Comparison of ENCODE assay signal across 14 cellular contexts in the genomic region with DNA sequence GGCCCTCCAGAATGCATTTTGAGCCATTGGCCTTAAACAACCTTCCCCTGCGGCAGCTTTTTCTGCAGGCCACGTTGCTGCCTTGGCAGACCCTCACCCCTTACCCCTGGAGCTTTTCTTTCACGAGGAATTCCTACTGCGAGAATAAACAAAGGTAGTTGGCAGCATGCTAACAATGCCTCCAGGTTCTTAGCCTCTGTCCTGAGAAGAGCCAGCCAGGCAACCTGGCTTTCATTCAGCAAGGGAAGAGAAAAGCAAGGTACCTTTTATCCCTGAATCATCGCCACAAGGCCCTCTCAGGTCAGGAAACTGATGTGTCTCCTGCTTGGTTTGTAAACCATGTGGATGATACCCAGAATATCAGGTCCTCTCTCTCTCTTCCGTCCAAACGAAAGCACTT.
DNase-seq lines count a peak whose midpoint lies in the region; ATAC-seq and TF ChIP-seq lines count a peak whose summit lies in the region.
"Had no signal": no experiment of that assay in that cellular context is flagged by ENCODE, and none has a peak within 500 bp of the region (broad histone marks: within the 10 kb centered on the region; RNA-seq: fewer than 3 reads in every experiment).

No MANE protein-coding gene starts in this region.

- peak overlapping the region; percentile 74 for H3K27ac ChIP-seq in RWPE1
- no peak overlapping the region for H3K27ac ChIP-seq in naive thymus-derived CD4-positive, alpha-beta T cell (ENCODE audit: low read depth, low read length)
- H3K27ac ChIP-seq: KMS-11 had no signal

- intact Hi-C loops in naive thymus-derived CD4-positive, alpha-beta T cell (cut with micrococcal nuclease): no loop called here

- peak overlapping the region in 7 of 9 donors; percentile 5 to 63 (median 29) for H3K27ac Mint-ChIP-seq in naive thymus-derived CD4-positive, alpha-beta T cell
- no peak overlapping the region for H3K27ac Mint-ChIP-seq in nephron progenitor cell

- no peak overlapping the region for H3K4me3 Mint-ChIP-seq in naive thymus-derived CD4-positive, alpha-beta T cell
- no peak overlapping the region for H3K4me3 Mint-ChIP-seq in nephron progenitor cell

- no peaks in the 10 kb centered on the region for H3K27me3 Mint-ChIP-seq in naive thymus-derived CD4-positive, alpha-beta T cell
- no peaks in the 10 kb centered on the region for H3K27me3 Mint-ChIP-seq in nephron progenitor cell (ENCODE audit: low read depth, poor library complexity)

- TF ChIP-seq CTCF in RWPE1 (conservative IDR thresholded peaks at IDR 0.05; ENCODE audit: low read depth) (no peak), nephron progenitor cell (IDR thresholded peaks at IDR 0.05) (no peak)

- peaks cover 17 to 78% (median 58%) of the 10 kb centered on the region in 7 donors for H3K4me1 Mint-ChIP-seq in naive thymus-derived CD4-positive, alpha-beta T cell
- peaks cover 12% of the 10 kb centered on the region for H3K4me1 Mint-ChIP-seq in nephron progenitor cell

- no peak for ATAC-seq in naive thymus-derived CD4-positive, alpha-beta T cell
- ATAC-seq in GM18517 (IDR thresholded peaks at IDR 0.05; ENCODE audit: unreplicated experiment) (no peak), GM18868 (IDR thresholded peaks at IDR 0.05; ENCODE audit: unreplicated experiment) (no peak)

- H3K36me3 ChIP-seq in H7 (replicated peaks; ENCODE audit: control insufficient read depth, insufficient read depth, low read length): no peaks in the 10 kb centered on the region
- H3K36me3 ChIP-seq in naive thymus-derived CD4-positive, alpha-beta T cell (ENCODE audit: control insufficient read depth in 2 of 3, insufficient read depth in 3 of 3, low read length in 3 of 3): peaks cover 0 to 13% (median 0%) of the 10 kb centered on the region in 3 experiments
- H3K36me3 ChIP-seq: HAP-1 had no signal

- CTCF ChIA-PET in RWPE1 (lab: Yijun Ruan, JAX): interaction anchor here (0.5 to 0.7 kb wide), 3 partner anchors 23 to 420 kb away, joined by 3 read pairs; no protein-coding TSS in a partner anchor
- CTCF ChIA-PET in naive thymus-derived CD4-positive, alpha-beta T cell (lab: Charles Lee): no interaction called here

- POLR2A ChIA-PET in RWPE1 (lab: Yijun Ruan, JAX; ENCODE audit: low non-redundant PET): no interaction called here
- POLR2A ChIA-PET in naive thymus-derived CD4-positive, alpha-beta T cell (lab: Charles Lee): no interaction called here

- DNase-seq in NCI-H1092 treated with DMSO at 0.1 percent for 48 hours (lab: John Stamatoyannopoulos, UW) (peak; percentile 76), NCI-H1092 (lab: John Stamatoyannopoulos, UW) (no peak), H7 (peak; percentile 30), RWPE1 (ENCODE audit: low spot score) (no peak), nephron progenitor cell (no peak)
- DNase-seq in naive thymus-derived CD4-positive, alpha-beta T cell: no peak
- DNase-seq: 8988T, MM.1S, Right ventricle myocardium superior, SK-N-SH had no signal

- no peaks in the 10 kb centered on the region for H3K27me3 ChIP-seq in H7 (ENCODE audit: control insufficient read depth, insufficient read depth, low read length)
- H3K27me3 ChIP-seq in naive thymus-derived CD4-positive, alpha-beta T cell (ENCODE audit: control insufficient read depth in 2 of 2, insufficient read depth in 2 of 2, low read length in 2 of 2): no peaks in the 10 kb centered on the region

- peaks cover 8 to 66% (median 44%) of the 10 kb centered on the region in 5 donors for H3K36me3 Mint-ChIP-seq in naive thymus-derived CD4-positive, alpha-beta T cell
- H3K36me3 Mint-ChIP-seq in nephron progenitor cell (ENCODE audit: low read depth): peaks cover 4% of the 10 kb centered on the region

- no peaks in the 10 kb centered on the region for H3K9me3 ChIP-seq in naive thymus-derived CD4-positive, alpha-beta T cell (ENCODE audit: control insufficient read depth in 2 of 3, low read length in 3 of 3)
- H3K9me3 ChIP-seq: HAP-1, SK-N-SH had no signal

- H3K4me3 ChIP-seq in H7 (ENCODE audit: insufficient read depth, low read depth, low read length): no peak overlapping the region
- H3K4me3 ChIP-seq in naive thymus-derived CD4-positive, alpha-beta T cell (ENCODE audit: low read length): no peak overlapping the region
- H3K4me3 ChIP-seq: HAP-1 had no signal

- H3K4me1 ChIP-seq in naive thymus-derived CD4-positive, alpha-beta T cell (ENCODE audit: control insufficient read depth in 2 of 2, insufficient read depth in 2 of 2, low read length in 2 of 2): peaks cover 2 to 16% of the 10 kb centered on the region in 2 donors
- H3K4me1 ChIP-seq: HAP-1 had no signal

- H3K9me3 Mint-ChIP-seq in naive thymus-derived CD4-positive, alpha-beta T cell: peaks cover 0 to 14% (median 2%) of the 10 kb centered on the region in 11 donors
- no peaks in the 10 kb centered on the region for H3K9me3 Mint-ChIP-seq in nephron progenitor cell

Comparison
In these comparisons a context has a peak if more than half of its experiments do, and no peak if none do; other contexts are left out.
1. DNase-seq: peak in NCI-H1092 treated with DMSO at 0.1 percent for 48 hours (single experiment) and H7 (single experiment); none in NCI-H1092 (single experiment), RWPE1 (single experiment), naive thymus-derived CD4-positive, alpha-beta T cell (0 of 9) and nephron progenitor cell (single experiment).